Comparison of ENCODE assay signal across 40 cellular contexts in genomic region chr14:94309721-94310120, GRCh38. TPM values are rescaled to one million over a fixed set of nuclear protein-coding genes. Genes with fewer than 3 reads are reported as not detected.
"Had no signal": no experiment of that assay in that cellular context is flagged by ENCODE, and none has a peak within 500 bp of the region (broad histone marks: within the 10 kb centered on the region; RNA-seq: fewer than 3 reads in every experiment).

No MANE protein-coding gene starts in this region.

- H3K4me1 Mint-ChIP-seq: activated B cell treated with CpG ODN at 0.5 μM for 24 hours; activated CD4-positive, alpha-beta T cell treated with anti-CD3 and anti-CD28 coated beads, Interleukin-2, amount 10 ng/mL, durations not matched to agents 24 days and 14 days; activated naive CD8-positive, alpha-beta T cell treated with anti-CD3 and anti-CD28 coated beads for 36 hours had no signal

- H3K27ac ChIP-seq: adrenal gland, body of pancreas, brain microvascular endothelial cell, breast epithelium, VCaP had no signal

- DNase-seq: activated B cell treated with CpG ODN at 0.5 μM for 24 hours; activated CD4-positive, alpha-beta memory T cell treated with anti-CD3 and anti-CD28 coated beads for 36 hours; activated CD4-positive, alpha-beta T cell treated with anti-CD3 and anti-CD28 coated beads for 4 hours; activated CD4-positive, alpha-beta T cell treated with anti-CD3 and anti-CD28 coated beads, Interleukin-2, amount 10 ng/mL, durations not matched to agents 24 days and 14 days; activated CD4-positive, alpha-beta T cell treated with anti-CD3 and anti-CD28 coated beads, Interleukin-2, amount 50 U/mL, for 1 hour; activated CD4-positive, alpha-beta T cell treated with anti-CD3 and anti-CD28 coated beads, Interleukin-2, amount 50 U/mL, for 4 hours; activated CD4-positive, CD25-positive, alpha-beta regulatory T cell treated with anti-CD3 and anti-CD28 coated beads, Interleukin-2, amount 50 U/mL, for 72 hours; activated CD8-positive, alpha-beta memory T cell treated with anti-CD3 and anti-CD28 coated beads, Interleukin-2, amount 50 U/mL, for 4 hours; activated CD8-positive, alpha-beta T cell treated with anti-CD3 and anti-CD28 coated beads for 36 hours; activated effector memory CD4-positive, alpha-beta T cell treated with anti-CD3 and anti-CD28 coated beads, Interleukin-2, amount 50 U/mL, for 16 hours; activated gamma-delta T cell treated with Interleukin-2 at 50 U/mL for 16 hours; activated naive CD4-positive, alpha-beta T cell; activated naive CD4-positive, alpha-beta T cell treated with anti-CD3 and anti-CD28 coated beads for 36 hours; activated naive CD4-positive, alpha-beta T cell treated with anti-CD3 and anti-CD28 coated beads, Interleukin-2, amount 50 U/mL, for 16 hours; activated naive CD8-positive, alpha-beta T cell treated with anti-CD3 and anti-CD28 coated beads for 36 hours; activated T-cell treated with anti-CD3 and anti-CD28 coated beads for 4 hours; activated T-cell treated with anti-CD3 and anti-CD28 coated beads, Interleukin-2, amount 50 U/mL, for 1 hour; activated T-cell treated with anti-CD3 and anti-CD28 coated beads, Interleukin-2, amount 50 U/mL, for 4 hours; activated T-cell treated with anti-CD3 and anti-CD28 coated beads, Interleukin-2, amount 50 U/mL, for 72 hours; amniotic stem cell; aorta; body of pancreas; brain microvascular endothelial cell; central memory CD4-positive, alpha-beta T cell; T-helper 1 cell; T-helper 2 cell; T-helper 9 cell had no signal

- H3K4me3 ChIP-seq: adrenal gland, body of pancreas, breast epithelium had no signal

- FAIRE-seq: astrocyte, TTC549 had no signal

- H3K36me3 ChIP-seq: adrenal gland, brain microvascular endothelial cell, breast epithelium had no signal

- H3K27me3 Mint-ChIP-seq: activated B cell treated with CpG ODN at 0.5 μM for 24 hours; activated CD4-positive, alpha-beta T cell treated with anti-CD3 and anti-CD28 coated beads, Interleukin-2, amount 10 ng/mL, durations not matched to agents 24 days and 14 days had no signal

- H3K9me3 ChIP-seq: adrenal gland, body of pancreas had no signal

- H3K27ac Mint-ChIP-seq: activated B cell treated with CpG ODN at 0.5 μM for 24 hours; activated CD4-positive, alpha-beta memory T cell treated with anti-CD3 and anti-CD28 coated beads for 36 hours; activated CD4-positive, alpha-beta T cell treated with anti-CD3 and anti-CD28 coated beads, Interleukin-2, amount 10 ng/mL, durations not matched to agents 24 days and 14 days; activated CD8-positive, alpha-beta T cell treated with anti-CD3 and anti-CD28 coated beads for 36 hours; activated naive CD4-positive, alpha-beta T cell treated with anti-CD3 and anti-CD28 coated beads for 36 hours; activated naive CD4-positive, alpha-beta T cell treated with anti-CD3 and anti-CD28 coated beads, Interleukin-2, amount 50 U/mL, for 72 hours; activated naive CD8-positive, alpha-beta T cell treated with anti-CD3 and anti-CD28 coated beads for 36 hours; activated T-cell treated with anti-CD3 and anti-CD28 coated beads, Interleukin-2, amount 50 U/mL, for 72 hours; activated T-helper 1 cell treated with anti-CD3 and anti-CD28 coated beads, Interleukin-12 subunit alpha, Interleukin-12 subunit beta, Interleukin-2, Interleukin-4 antibody, amounts not matched to agents 30 ng/mL and 10 ng/mL and 1 ng/mL, durations not matched to agents 14 hours and 24 hours and 36 hours; activated T-helper 17 cell treated with anti-CD3 and anti-CD28 coated beads, Interleukin-2, amount 50 U/mL, for 72 hours; T-helper 1 cell treated with Interleukin-12 subunit alpha and Interleukin-12 subunit beta and Interleukin-4 antibody, amounts not matched to agents 30 μg/mL and 1 μg/mL, for 36 hours; T-helper 2 cell treated with Interferon-gamma antibody and Interleukin-4, amounts not matched to agents 5 μg/mL and 100 μg/mL, for 36 hours had no signal

- H3K4me1 ChIP-seq: adrenal gland, body of pancreas, breast epithelium had no signal

- H3K36me3 Mint-ChIP-seq: activated CD4-positive, alpha-beta memory T cell treated with anti-CD3 and anti-CD28 coated beads for 36 hours; activated naive CD4-positive, alpha-beta T cell treated with anti-CD3 and anti-CD28 coated beads, Interleukin-2, amount 50 U/mL, for 72 hours; activated naive CD8-positive, alpha-beta T cell treated with anti-CD3 and anti-CD28 coated beads for 36 hours had no signal

- ATAC-seq: activated CD8-positive, alpha-beta T cell treated with anti-CD3 and anti-CD28 coated beads for 36 hours; activated naive CD4-positive, alpha-beta T cell treated with anti-CD3 and anti-CD28 coated beads, Interleukin-2, amount 50 U/mL, for 72 hours; activated T-cell treated with anti-CD3 and anti-CD28 coated beads, Interleukin-2, amount 50 U/mL, for 4 hours; activated T-cell treated with anti-CD3 and anti-CD28 coated beads, Interleukin-2, amount 50 U/mL, for 72 hours; activated T-helper 17 cell treated with anti-CD3 and anti-CD28 coated beads, Interleukin-2, amount 50 U/mL, for 72 hours; body of pancreas had no signal

- H3K4me3 Mint-ChIP-seq: activated B cell treated with CpG ODN at 0.5 μM for 24 hours; activated CD4-positive, alpha-beta memory T cell treated with anti-CD3 and anti-CD28 coated beads for 36 hours; activated CD4-positive, alpha-beta T cell treated with anti-CD3 and anti-CD28 coated beads, Interleukin-2, amount 10 ng/mL, durations not matched to agents 24 days and 14 days; activated CD8-positive, alpha-beta T cell treated with anti-CD3 and anti-CD28 coated beads for 36 hours; activated naive CD4-positive, alpha-beta T cell treated with anti-CD3 and anti-CD28 coated beads for 36 hours; activated naive CD8-positive, alpha-beta T cell treated with anti-CD3 and anti-CD28 coated beads for 36 hours; activated T-cell treated with anti-CD3 and anti-CD28 coated beads, Interleukin-2, amount 50 U/mL, for 4 hours; activated T-cell treated with anti-CD3 and anti-CD28 coated beads, Interleukin-2, amount 50 U/mL, for 72 hours; activated T-helper 1 cell treated with anti-CD3 and anti-CD28 coated beads, Interleukin-12 subunit alpha, Interleukin-12 subunit beta, Interleukin-2, Interleukin-4 antibody, amounts not matched to agents 30 ng/mL and 10 ng/mL and 1 ng/mL, durations not matched to agents 14 hours and 24 hours and 36 hours; activated T-helper 17 cell treated with anti-CD3 and anti-CD28 coated beads, Interleukin-2, amount 50 U/mL, for 72 hours; T-helper 1 cell treated with Interleukin-12 subunit alpha and Interleukin-12 subunit beta and Interleukin-4 antibody, amounts not matched to agents 30 μg/mL and 1 μg/mL, for 36 hours; T-helper 2 cell treated with Interferon-gamma antibody and Interleukin-4, amounts not matched to agents 5 μg/mL and 100 μg/mL, for 36 hours had no signal

- H3K27me3 ChIP-seq: adrenal gland, body of pancreas, brain microvascular endothelial cell, breast epithelium had no signal

RNA-seq across cellular contexts. Expression of gene SERPINA6, which starts 13.4 kb away (rescaled TPM):
- total RNA-seq: activated B cell treated with CpG ODN at 0.5 μM for 24 hours; activated CD4-positive, alpha-beta memory T cell treated with anti-CD3 and anti-CD28 coated beads for 36 hours; activated CD4-positive, alpha-beta T cell treated with anti-CD3 and anti-CD28 coated beads, Interleukin-2, amount 10 ng/mL, durations not matched to agents 24 days and 14 days; activated CD8-positive, alpha-beta memory T cell treated with anti-CD3 and anti-CD28 coated beads for 36 hours; activated CD8-positive, alpha-beta T cell treated with anti-CD3 and anti-CD28 coated beads for 36 hours; activated naive CD4-positive, alpha-beta T cell treated with anti-CD3 and anti-CD28 coated beads for 36 hours; activated naive CD4-positive, alpha-beta T cell treated with anti-CD3 and anti-CD28 coated beads, Interleukin-2, amount 50 U/mL, for 72 hours; activated naive CD8-positive, alpha-beta T cell treated with anti-CD3 and anti-CD28 coated beads for 36 hours; activated T-cell treated with anti-CD3 and anti-CD28 coated beads, Interleukin-2, amount 50 U/mL, for 4 hours; activated T-cell treated with anti-CD3 and anti-CD28 coated beads, Interleukin-2, amount 50 U/mL, for 72 hours; activated T-helper 1 cell treated with anti-CD3 and anti-CD28 coated beads, Interleukin-12 subunit alpha, Interleukin-12 subunit beta, Interleukin-2, Interleukin-4 antibody, amounts not matched to agents 30 ng/mL and 10 ng/mL and 1 ng/mL, durations not matched to agents 14 hours and 24 hours and 36 hours; adrenal gland; aorta; astrocyte; cardiac septum; cerebellum had no signal
- polyA plus RNA-seq: aorta had no signal

RNA-seq across cellular contexts. Expression of gene SERPINA10, which starts 16.7 kb away (rescaled TPM):
- total RNA-seq: activated B cell treated with CpG ODN at 0.5 μM for 24 hours; activated CD4-positive, alpha-beta memory T cell treated with anti-CD3 and anti-CD28 coated beads for 36 hours; activated CD4-positive, alpha-beta T cell treated with anti-CD3 and anti-CD28 coated beads, Interleukin-2, amount 10 ng/mL, durations not matched to agents 24 days and 14 days; activated CD8-positive, alpha-beta memory T cell treated with anti-CD3 and anti-CD28 coated beads for 36 hours; activated CD8-positive, alpha-beta T cell treated with anti-CD3 and anti-CD28 coated beads for 36 hours; activated naive CD4-positive, alpha-beta T cell treated with anti-CD3 and anti-CD28 coated beads for 36 hours; activated naive CD4-positive, alpha-beta T cell treated with anti-CD3 and anti-CD28 coated beads, Interleukin-2, amount 50 U/mL, for 72 hours; activated naive CD8-positive, alpha-beta T cell treated with anti-CD3 and anti-CD28 coated beads for 36 hours; activated T-cell treated with anti-CD3 and anti-CD28 coated beads, Interleukin-2, amount 50 U/mL, for 4 hours; activated T-cell treated with anti-CD3 and anti-CD28 coated beads, Interleukin-2, amount 50 U/mL, for 72 hours; activated T-helper 1 cell treated with anti-CD3 and anti-CD28 coated beads, Interleukin-12 subunit alpha, Interleukin-12 subunit beta, Interleukin-2, Interleukin-4 antibody, amounts not matched to agents 30 ng/mL and 10 ng/mL and 1 ng/mL, durations not matched to agents 14 hours and 24 hours and 36 hours; activated T-helper 17 cell treated with anti-CD3 and anti-CD28 coated beads, Interleukin-2, amount 50 U/mL, for 72 hours; adrenal gland; aorta; astrocyte; breast epithelium; cardiac septum; cerebellum had no signal
- polyA plus RNA-seq: aorta had no signal

RNA-seq across cellular contexts. Expression of gene SERPINA2, which starts 56.8 kb away (rescaled TPM):
- total RNA-seq: activated B cell treated with CpG ODN at 0.5 μM for 24 hours; activated CD4-positive, alpha-beta memory T cell treated with anti-CD3 and anti-CD28 coated beads for 36 hours; activated CD4-positive, alpha-beta T cell treated with anti-CD3 and anti-CD28 coated beads, Interleukin-2, amount 10 ng/mL, durations not matched to agents 24 days and 14 days; activated CD8-positive, alpha-beta memory T cell treated with anti-CD3 and anti-CD28 coated beads for 36 hours; activated CD8-positive, alpha-beta T cell treated with anti-CD3 and anti-CD28 coated beads for 36 hours; activated naive CD4-positive, alpha-beta T cell treated with anti-CD3 and anti-CD28 coated beads for 36 hours; activated naive CD4-positive, alpha-beta T cell treated with anti-CD3 and anti-CD28 coated beads, Interleukin-2, amount 50 U/mL, for 72 hours; activated naive CD8-positive, alpha-beta T cell treated with anti-CD3 and anti-CD28 coated beads for 36 hours; activated T-cell treated with anti-CD3 and anti-CD28 coated beads, Interleukin-2, amount 50 U/mL, for 4 hours; activated T-cell treated with anti-CD3 and anti-CD28 coated beads, Interleukin-2, amount 50 U/mL, for 72 hours; activated T-helper 1 cell treated with anti-CD3 and anti-CD28 coated beads, Interleukin-12 subunit alpha, Interleukin-12 subunit beta, Interleukin-2, Interleukin-4 antibody, amounts not matched to agents 30 ng/mL and 10 ng/mL and 1 ng/mL, durations not matched to agents 14 hours and 24 hours and 36 hours; adrenal gland; aorta; astrocyte; body of pancreas; breast epithelium; cardiac septum; cerebellum had no signal
- polyA plus RNA-seq: adrenal gland, aorta had no signal
